ENCODE assay signal across 1 cellular context in the genomic region with DNA sequence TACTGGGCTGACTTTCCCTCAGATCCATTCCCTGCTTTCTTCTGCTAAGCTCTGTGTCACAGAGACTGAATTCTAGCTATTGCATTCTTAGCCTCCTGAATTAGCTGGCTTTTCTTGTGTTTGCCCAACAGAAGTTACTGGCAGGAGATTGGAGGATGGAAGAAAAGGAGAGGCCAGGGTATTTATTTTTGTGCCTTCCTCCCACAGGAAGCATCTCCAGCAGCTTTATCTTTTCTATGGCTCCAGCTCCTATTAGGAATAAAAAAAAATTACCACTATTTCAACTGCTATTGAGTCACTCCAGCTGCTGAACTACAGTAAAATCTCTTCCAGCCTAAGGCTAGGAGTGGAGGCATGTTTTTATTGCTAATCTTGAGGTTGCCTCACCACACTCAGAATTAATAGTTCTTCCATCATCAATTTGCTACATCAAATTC.
TF ChIP-seq lines count a peak whose summit lies in the region.

No MANE protein-coding gene starts in this region.

TF ChIP-seq in HepG2, 621 proteins besides CTCF, POLR2A, EP300 and RAD21 (continued from another document):
- no peak for TF ChIP-seq ZNF562 (CRISPR knock-in tag; IDR thresholded peaks at IDR 0.05; ENCODE audit: borderline replicate concordance)
- no peak for TF ChIP-seq RFXANK (CRISPR knock-in tag; IDR thresholded peaks at IDR 0.05)
- no peak for TF ChIP-seq DR1 (CRISPR knock-in tag; IDR thresholded peaks at IDR 0.05)
TF ChIP-seq in HepG2: peak in this region for 0.
